25 cellular contexts compared by ENCODE assay signal in genomic region chr6:129112591-129112990, GRCh38.
"Had no signal": no experiment of that assay in that cellular context is flagged by ENCODE, and none has a peak within 500 bp of the region (broad histone marks: within the 10 kb centered on the region; RNA-seq: fewer than 3 reads in every experiment).

No MANE protein-coding gene starts in this region.

- H3K4me3 ChIP-seq: cardiac muscle cell, heart right ventricle, lower lobe of right lung, prostate gland, skin epidermis, thoracic aorta, upper lobe of left lung had no signal

- H3K27ac ChIP-seq: cardiac muscle cell, prostate gland, thoracic aorta had no signal

- ATAC-seq: activated CD4-positive, alpha-beta T cell treated with anti-CD3 and anti-CD28 coated beads for 36 hours; activated T-helper 17 cell treated with anti-CD3 and anti-CD28 coated beads, Interleukin-2, amount 50 U/mL, for 72 hours; left colon; lower lobe of right lung; naive thymus-derived CD8-positive, alpha-beta T cell; T-helper 17 cell had no signal

- H3K27me3 ChIP-seq: cardiac muscle cell, heart right ventricle, upper lobe of left lung had no signal

- H3K36me3 ChIP-seq: cardiac muscle cell, heart right ventricle, lower lobe of right lung, prostate gland, thoracic aorta, upper lobe of left lung had no signal

- H3K4me1 Mint-ChIP-seq: activated B cell treated with CpG ODN at 0.5 μM for 24 hours; activated CD4-positive, alpha-beta T cell treated with anti-CD3 and anti-CD28 coated beads for 36 hours; activated T-helper 17 cell treated with anti-CD3 and anti-CD28 coated beads, Interleukin-2, amount 50 U/mL, for 72 hours; naive thymus-derived CD8-positive, alpha-beta T cell; T-helper 17 cell had no signal

- H3K4me1 ChIP-seq: prostate gland had no signal

- H3K9me3 ChIP-seq: heart right ventricle, lower lobe of right lung, prostate gland, thoracic aorta, upper lobe of left lung had no signal

- H3K36me3 Mint-ChIP-seq: activated naive CD8-positive, alpha-beta T cell; naive thymus-derived CD8-positive, alpha-beta T cell had no signal

- DNase-seq: activated B cell treated with CpG ODN at 0.5 μM for 24 hours; activated CD4-positive, alpha-beta T cell treated with anti-CD3 and anti-CD28 coated beads for 36 hours; activated CD4-positive, alpha-beta T cell treated with anti-CD3 and anti-CD28 coated beads, Interleukin-2, amount 50 U/mL, for 4 hours; activated CD8-positive, alpha-beta memory T cell treated with anti-CD3 and anti-CD28 coated beads for 24 hours; activated CD8-positive, alpha-beta memory T cell treated with anti-CD3 and anti-CD28 coated beads, Interleukin-2, amount 50 U/mL, for 4 hours; activated T-cell treated with anti-CD3 and anti-CD28 coated beads, Interleukin-2, amount 50 U/mL, for 24 hours; amniotic stem cell; erythroblast; heart right ventricle; islet precursor cell; left colon; lower lobe of right lung; naive thymus-derived CD8-positive, alpha-beta T cell; right cardiac atrium; stimulated activated CD8-positive, alpha-beta memory T cell treated with anti-CD3 and anti-CD28 coated beads, Interleukin-4, amount 100 ng/mL, for 48 hours; stimulated activated naive CD4-positive, alpha-beta T cell; SW 1271; T-helper 17 cell; upper lobe of left lung had no signal

- H3K27ac Mint-ChIP-seq: activated B cell treated with CpG ODN at 0.5 μM for 24 hours; activated CD4-positive, alpha-beta T cell treated with anti-CD3 and anti-CD28 coated beads for 36 hours; activated naive CD8-positive, alpha-beta T cell; activated T-cell treated with anti-CD3 and anti-CD28 coated beads, Interleukin-2, amount 50 U/mL, for 24 hours; activated T-helper 17 cell treated with anti-CD3 and anti-CD28 coated beads, Interleukin-2, amount 50 U/mL, for 72 hours; naive thymus-derived CD8-positive, alpha-beta T cell; T-helper 17 cell had no signal

- H3K4me3 Mint-ChIP-seq: activated B cell treated with CpG ODN at 0.5 μM for 24 hours; activated CD4-positive, alpha-beta T cell treated with anti-CD3 and anti-CD28 coated beads for 36 hours; activated naive CD8-positive, alpha-beta T cell; activated T-cell treated with anti-CD3 and anti-CD28 coated beads, Interleukin-2, amount 50 U/mL, for 24 hours; activated T-helper 17 cell treated with anti-CD3 and anti-CD28 coated beads, Interleukin-2, amount 50 U/mL, for 72 hours; naive thymus-derived CD8-positive, alpha-beta T cell; T-helper 17 cell had no signal

- H3K9me3 Mint-ChIP-seq: activated B cell treated with CpG ODN at 0.5 μM for 24 hours; activated T-cell treated with anti-CD3 and anti-CD28 coated beads, Interleukin-2, amount 50 U/mL, for 24 hours; activated T-helper 17 cell treated with anti-CD3 and anti-CD28 coated beads, Interleukin-2, amount 50 U/mL, for 72 hours; naive thymus-derived CD8-positive, alpha-beta T cell had no signal

- H3K27me3 Mint-ChIP-seq: activated B cell treated with CpG ODN at 0.5 μM for 24 hours; activated naive CD8-positive, alpha-beta T cell; activated T-helper 17 cell treated with anti-CD3 and anti-CD28 coated beads, Interleukin-2, amount 50 U/mL, for 72 hours had no signal
